ENCODE assay signal across 1 cellular context in the genomic region with DNA sequence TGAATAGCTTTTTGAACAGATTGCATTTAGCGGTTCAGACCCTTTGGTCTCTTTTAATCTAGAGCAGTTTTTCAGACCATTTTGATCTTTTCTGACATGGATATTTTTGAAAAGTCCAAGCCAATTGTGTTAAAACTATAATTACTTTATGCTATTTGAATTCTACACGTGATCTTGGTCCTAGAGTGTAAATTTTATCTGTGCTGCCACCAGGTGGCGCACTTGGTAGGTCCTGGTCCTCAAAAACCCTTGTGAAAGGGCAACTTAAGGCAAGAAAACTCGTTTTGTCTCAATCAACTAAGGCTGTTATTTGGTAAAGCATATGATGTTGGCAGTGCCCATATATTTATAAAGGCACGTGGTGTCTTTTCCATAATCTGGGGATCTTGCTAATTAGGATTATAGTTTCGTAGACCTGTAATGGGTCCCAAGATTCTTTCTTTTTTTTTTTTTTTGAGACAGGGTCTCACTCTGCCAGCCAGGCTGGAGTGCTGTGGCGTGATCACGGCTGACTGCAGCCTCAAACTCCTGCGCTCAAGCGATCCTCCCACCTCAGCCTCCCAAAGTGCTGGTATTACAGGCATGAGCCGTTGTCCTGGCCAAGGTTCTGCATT.
A peak's percentile ranks its signal among the peaks of the same experiment; 100 is the strongest.
TF ChIP-seq lines count a peak whose summit lies in the region.

No MANE protein-coding gene starts in this region.

TF ChIP-seq in K562, 482 proteins besides CTCF, POLR2A, EP300 and RAD21 (continued from another document):
- TF ChIP-seq, protein P1, sequence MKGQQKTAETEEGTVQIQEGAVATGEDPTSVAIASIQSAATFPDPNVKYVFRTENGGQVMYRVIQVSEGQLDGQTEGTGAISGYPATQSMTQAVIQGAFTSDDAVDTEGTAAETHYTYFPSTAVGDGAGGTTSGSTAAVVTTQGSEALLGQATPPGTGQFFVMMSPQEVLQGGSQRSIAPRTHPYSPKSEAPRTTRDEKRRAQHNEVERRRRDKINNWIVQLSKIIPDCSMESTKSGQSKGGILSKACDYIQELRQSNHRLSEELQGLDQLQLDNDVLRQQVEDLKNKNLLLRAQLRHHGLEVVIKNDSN (CRISPR knock-in tag; IDR thresholded peaks at IDR 0.05), result peak; percentile 77
